22 cellular contexts compared by ENCODE assay signal in the genomic region with DNA sequence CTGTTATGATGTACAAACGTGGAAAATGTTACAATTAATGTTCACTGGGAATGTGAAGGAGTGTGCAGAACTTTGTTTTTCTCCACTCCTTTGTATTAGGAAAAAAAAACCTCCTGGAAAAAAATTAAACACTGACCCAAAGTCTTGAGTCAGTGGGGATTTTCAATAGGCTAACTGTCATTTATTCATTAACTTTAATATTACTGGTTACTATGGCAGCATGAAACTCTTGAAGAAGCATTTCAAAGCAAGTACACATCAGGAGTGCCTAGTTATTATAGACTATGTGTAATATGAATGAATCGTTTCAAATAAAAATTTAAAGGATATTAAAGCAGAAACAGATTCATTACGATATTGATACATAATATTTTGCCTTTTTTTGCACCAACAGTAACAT.
DNase-seq lines count a peak whose midpoint lies in the region; ATAC-seq and TF ChIP-seq lines count a peak whose summit lies in the region.
"Had no signal": no experiment of that assay in that cellular context is flagged by ENCODE, and none has a peak within 500 bp of the region (broad histone marks: within the 10 kb centered on the region; RNA-seq: fewer than 3 reads in every experiment).

No MANE protein-coding gene starts in this region.

- H3K4me3 Mint-ChIP-seq in nephron: peak overlapping the region; percentile 16 to 48 (median 32)
- no peak overlapping the region for H3K4me3 Mint-ChIP-seq in CD4-positive, alpha-beta T cell
- H3K4me3 Mint-ChIP-seq: activated naive CD8-positive, alpha-beta T cell treated with anti-CD3 and anti-CD28 coated beads, Interleukin-2, amount 50 U/mL, for 24 hours; stimulated activated naive CD8-positive, alpha-beta T cell treated with anti-CD3 and anti-CD28 coated beads, Interleukin-15, Interleukin-2, amounts not matched to agents 100 ng/mL and 50 ng/mL, for 24 hours; T-helper 2 cell treated with Interferon-gamma antibody and Interleukin-4, amounts not matched to agents 5 μg/mL and 100 μg/mL, for 36 hours had no signal

- H3K27ac Mint-ChIP-seq in nephron: peak overlapping the region; percentile 94 to 98 (median 96)
- H3K27ac Mint-ChIP-seq in CD4-positive, alpha-beta T cell: no peak overlapping the region
- H3K27ac Mint-ChIP-seq: activated naive CD8-positive, alpha-beta T cell treated with anti-CD3 and anti-CD28 coated beads, Interleukin-2, amount 50 U/mL, for 24 hours; stimulated activated naive CD8-positive, alpha-beta T cell treated with anti-CD3 and anti-CD28 coated beads, Interleukin-15, Interleukin-2, amounts not matched to agents 100 ng/mL and 50 ng/mL, for 24 hours; T-helper 2 cell treated with Interferon-gamma antibody and Interleukin-4, amounts not matched to agents 5 μg/mL and 100 μg/mL, for 36 hours had no signal

- H3K27me3 Mint-ChIP-seq in nephron (ENCODE audit: low read depth): no peaks in the 10 kb centered on the region
- peaks cover 5% of the 10 kb centered on the region for H3K27me3 Mint-ChIP-seq in CD4-positive, alpha-beta T cell

- TF ChIP-seq CTCF in nephron (IDR thresholded peaks at IDR 0.05; ENCODE audit: unreplicated experiment in 3 of 3): no peak
- no peak for TF ChIP-seq CTCF in CD4-positive, alpha-beta T cell (IDR thresholded peaks at IDR 0.05)

- no peak for DNase-seq in NAMALWA (ENCODE audit: low spot score)
- DNase-seq in ecto neural progenitor cell (ENCODE audit: low spot score): no peak
- no peak for DNase-seq in sciatic nerve (ENCODE audit: low spot score)
- no peak for DNase-seq in CD4-positive, alpha-beta T cell
- DNase-seq: activated CD8-positive, alpha-beta memory T cell treated with anti-CD3 and anti-CD28 coated beads, Interleukin-2, amount 50 U/mL, for 48 hours; activated effector memory CD4-positive, alpha-beta T cell treated with anti-CD3 and anti-CD28 coated beads, Interleukin-2, amount 50 U/mL, for 16 hours; activated naive CD8-positive, alpha-beta T cell treated with anti-CD3 and anti-CD28 coated beads, Interleukin-2, amount 50 U/mL, for 24 hours; brain microvascular endothelial cell; heart right ventricle; NCI-H510A treated with DMSO at 0.1 percent for 48 hours; SK-N-SH; stimulated activated CD4-positive, alpha-beta T cell treated with anti-CD3 and anti-CD28 coated beads, Interleukin-4, amount 100 ng/mL, for 1 hour; transverse colon; WERI-Rb-1 had no signal

- no peaks in the 10 kb centered on the region for H3K27me3 ChIP-seq in CD4-positive, alpha-beta T cell (ENCODE audit: control insufficient read depth, insufficient read depth, low read length)
- H3K27me3 ChIP-seq: brain microvascular endothelial cell, heart right ventricle, transverse colon had no signal

- H3K9me3 ChIP-seq in CD4-positive, alpha-beta T cell (ENCODE audit: control insufficient read depth, low read length): no peaks in the 10 kb centered on the region
- H3K9me3 ChIP-seq: heart right ventricle, SK-N-SH, transverse colon had no signal

- POLR2A ChIA-PET in CD4-positive, alpha-beta T cell (lab: Charles Lee): no interaction called here

- ATAC-seq in GM18907 (IDR thresholded peaks at IDR 0.05; ENCODE audit: unreplicated experiment) (peak; percentile 92), HG02798 (IDR thresholded peaks at IDR 0.05; ENCODE audit: poor library complexity, unreplicated experiment) (peak; percentile 55), HG03432 (IDR thresholded peaks at IDR 0.05; ENCODE audit: unreplicated experiment) (peak; percentile 72), sciatic nerve (no peak)
- ATAC-seq in CD4-positive, alpha-beta T cell (ENCODE audit: poor library complexity): no peak
- ATAC-seq: activated naive CD8-positive, alpha-beta T cell treated with anti-CD3 and anti-CD28 coated beads, Interleukin-2, amount 50 U/mL, for 24 hours; HCT116; heart right ventricle had no signal

- peaks cover 5% of the 10 kb centered on the region for H3K4me1 Mint-ChIP-seq in nephron
- H3K4me1 Mint-ChIP-seq in CD4-positive, alpha-beta T cell (ENCODE audit: low read depth): no peaks in the 10 kb centered on the region
- H3K4me1 Mint-ChIP-seq: activated naive CD8-positive, alpha-beta T cell treated with anti-CD3 and anti-CD28 coated beads, Interleukin-2, amount 50 U/mL, for 24 hours had no signal

- no peaks in the 10 kb centered on the region for H3K36me3 Mint-ChIP-seq in nephron (ENCODE audit: low read depth)
- H3K36me3 Mint-ChIP-seq in CD4-positive, alpha-beta T cell (ENCODE audit: low read depth): no peaks in the 10 kb centered on the region

- no peaks in the 10 kb centered on the region for H3K9me3 Mint-ChIP-seq in nephron
- no peaks in the 10 kb centered on the region for H3K9me3 Mint-ChIP-seq in CD4-positive, alpha-beta T cell
- H3K9me3 Mint-ChIP-seq: activated naive CD8-positive, alpha-beta T cell treated with anti-CD3 and anti-CD28 coated beads, Interleukin-2, amount 50 U/mL, for 24 hours; stimulated activated naive CD8-positive, alpha-beta T cell treated with anti-CD3 and anti-CD28 coated beads, Interleukin-15, Interleukin-2, amounts not matched to agents 100 ng/mL and 50 ng/mL, for 24 hours; T-helper 2 cell treated with Interferon-gamma antibody and Interleukin-4, amounts not matched to agents 5 μg/mL and 100 μg/mL, for 36 hours had no signal

- CTCF ChIA-PET in CD4-positive, alpha-beta T cell (lab: Charles Lee): no interaction called here

- no peak overlapping the region for H3K27ac ChIP-seq in CD4-positive, alpha-beta T cell (ENCODE audit: low read depth, low read length)
- H3K27ac ChIP-seq: brain microvascular endothelial cell, heart right ventricle, RWPE1, transverse colon, WERI-Rb-1 had no signal

- intact Hi-C loops in sciatic nerve (cut with DNase I): no loop called here
- intact Hi-C loops in CD4-positive, alpha-beta T cell (cut with DNase I, micrococcal nuclease): no loop called here

Comparison
In these comparisons a context has a peak if more than half of its experiments do, and no peak if none do; other contexts are left out.
1. ATAC-seq: peak in GM18907 (single experiment), HG02798 (single experiment) and HG03432 (single experiment); none in sciatic nerve (single experiment) and CD4-positive, alpha-beta T cell (single experiment).